In the genomic region with DNA sequence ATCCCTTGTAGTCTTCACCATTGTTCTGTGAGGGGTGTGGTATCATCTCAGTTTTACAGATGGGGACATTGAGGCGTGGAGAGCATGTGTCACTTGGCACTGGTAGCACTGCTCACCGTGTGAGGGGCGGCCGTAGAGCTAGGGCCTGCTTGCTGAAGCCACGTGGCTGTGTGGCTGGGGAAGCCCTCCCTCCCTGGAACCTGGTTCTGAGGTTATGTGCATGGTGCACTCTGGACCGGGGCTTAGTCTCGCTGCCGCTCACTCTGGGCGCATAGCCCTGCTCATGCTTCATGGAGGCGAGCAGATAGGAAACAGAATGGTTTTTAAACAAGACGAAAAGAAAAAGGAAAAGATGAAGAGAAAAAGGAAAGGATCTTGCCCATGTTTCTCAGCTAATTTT, we compare ENCODE assay signal across 19 cellular contexts. TPM values are rescaled to one million over a fixed set of nuclear protein-coding genes. Genes with fewer than 3 reads are reported as not detected.
"Had no signal": no experiment of that assay in that cellular context is flagged by ENCODE, and none has a peak within 500 bp of the region (broad histone marks: within the 10 kb centered on the region; RNA-seq: fewer than 3 reads in every experiment).

No MANE protein-coding gene starts in this region.

- H3K27ac Mint-ChIP-seq: activated naive CD8-positive, alpha-beta T cell; activated T-helper 2 cell treated with anti-CD3 and anti-CD28 coated beads, Interferon-gamma antibody, Interleukin-2, Interleukin-4, amounts not matched to agents 10 μg/mL and 5 μg/mL and 100 μg/mL, durations not matched to agents 14 hours and 24 hours and 36 hours; T-helper 1 cell treated with Interleukin-12 subunit alpha and Interleukin-12 subunit beta and Interleukin-4 antibody, amounts not matched to agents 30 μg/mL and 1 μg/mL, for 36 hours; WTC11 had no signal

- H3K36me3 ChIP-seq: thyroid gland, uterus had no signal

- H3K4me1 ChIP-seq: foreskin keratinocyte, thyroid gland had no signal

- ATAC-seq: activated T-cell treated with anti-CD3 and anti-CD28 coated beads, Interleukin-2, amount 50 U/mL, for 4 hours; foreskin keratinocyte; WTC11 had no signal

- H3K27ac ChIP-seq: foreskin keratinocyte, thyroid gland had no signal

- H3K4me3 Mint-ChIP-seq: activated naive CD8-positive, alpha-beta T cell; activated T-cell treated with anti-CD3 and anti-CD28 coated beads, Interleukin-2, amount 50 U/mL, for 4 hours; T-helper 1 cell treated with Interleukin-12 subunit alpha and Interleukin-12 subunit beta and Interleukin-4 antibody, amounts not matched to agents 30 μg/mL and 1 μg/mL, for 36 hours; WTC11 had no signal

- H3K9me3 Mint-ChIP-seq: activated T-cell treated with anti-CD3 and anti-CD28 coated beads, Interleukin-2, amount 50 U/mL, for 4 hours; activated T-helper 2 cell treated with anti-CD3 and anti-CD28 coated beads, Interferon-gamma antibody, Interleukin-2, Interleukin-4, amounts not matched to agents 10 μg/mL and 5 μg/mL and 100 μg/mL, durations not matched to agents 14 hours and 24 hours and 36 hours; T-helper 1 cell treated with Interleukin-12 subunit alpha and Interleukin-12 subunit beta and Interleukin-4 antibody, amounts not matched to agents 30 μg/mL and 1 μg/mL, for 36 hours; WTC11 had no signal

- H3K4me3 ChIP-seq: thyroid gland, uterus had no signal

- H3K27me3 Mint-ChIP-seq: activated naive CD8-positive, alpha-beta T cell had no signal

- DNase-seq: activated CD8-positive, alpha-beta memory T cell treated with anti-CD3 and anti-CD28 coated beads for 24 hours; activated CD8-positive, alpha-beta memory T cell treated with anti-CD3 and anti-CD28 coated beads, Interleukin-2, amount 50 U/mL, for 4 hours; activated naive CD4-positive, alpha-beta T cell; activated T-cell treated with anti-CD3 and anti-CD28 coated beads, Interleukin-2, amount 50 U/mL, for 4 hours; erythroblast; foreskin keratinocyte; hippocampal formation; kidney glomerular epithelial cell; occipital lobe; stimulated activated CD4-positive, alpha-beta T cell treated with anti-CD3 and anti-CD28 coated beads, Interleukin-4, amount 100 ng/mL, for 24 hours; stimulated activated naive CD4-positive, alpha-beta T cell treated with Interleukin-2 at 50 U/mL for 16 hours; T1000; thyroid gland; uterus had no signal

- H3K36me3 Mint-ChIP-seq: activated naive CD8-positive, alpha-beta T cell; WTC11 had no signal

- H3K27me3 ChIP-seq: foreskin keratinocyte, thyroid gland, uterus had no signal

- H3K9me3 ChIP-seq: thyroid gland, uterus had no signal

RNA-seq across cellular contexts. Expression of a gene that starts 46.1 kb away (rescaled TPM):
- total RNA-seq: bronchial epithelial cell, foreskin keratinocyte had no signal
- polyA plus RNA-seq: foreskin keratinocyte had no signal
